ENCODE assay signal across 1 cellular context in the genomic region with DNA sequence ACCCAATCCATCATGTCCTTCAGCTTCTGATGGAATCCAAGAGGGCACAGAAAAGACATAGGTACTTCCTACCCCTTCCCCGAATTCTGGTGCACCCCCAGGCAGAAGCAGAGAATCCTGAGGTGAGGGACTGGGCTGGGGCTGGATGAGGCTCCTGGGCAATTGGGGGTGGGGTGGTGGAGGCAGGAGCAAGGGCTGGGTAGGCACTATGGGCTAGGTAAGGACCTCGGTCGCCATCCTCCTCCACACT.
TF ChIP-seq lines count a peak whose summit lies in the region.

No MANE protein-coding gene starts in this region.

TF ChIP-seq in neural cell, 6 proteins besides CTCF, POLR2A, EP300 and RAD21 (continued from another document):
- TF ChIP-seq TAF1 (IDR thresholded peaks at IDR 0.05; ENCODE audit: low read depth): no peak
- no peak for TF ChIP-seq EZH2 (IDR thresholded peaks at IDR 0.05; ENCODE audit: borderline replicate concordance, insufficient read depth, low read length, poor library complexity, severe bottlenecking)
- TF ChIP-seq MXI1 (conservative IDR thresholded peaks at IDR 0.05; ENCODE audit: poor library complexity, severe bottlenecking): no peak
TF ChIP-seq in neural cell: peak in this region for 0.
